11 cellular contexts compared by ENCODE assay signal in genomic region chr6:130997061-130997753, GRCh38.
DNase-seq lines count a peak whose midpoint lies in the region; ATAC-seq and TF ChIP-seq lines count a peak whose summit lies in the region.
"Had no signal": no experiment of that assay in that cellular context is flagged by ENCODE, and none has a peak within 500 bp of the region (broad histone marks: within the 10 kb centered on the region; RNA-seq: fewer than 3 reads in every experiment).

No MANE protein-coding gene starts in this region.

- H3K4ac ChIP-seq in mesendoderm (ENCODE audit: low read depth, low read length): peak overlapping the region; percentile 12

- TF ChIP-seq CTCF in cardiac fibroblast (IDR thresholded peaks at IDR 0.05; ENCODE audit: low read depth, low read length): no peak

- no peak overlapping the region for H3K4me2 ChIP-seq in mesendoderm (ENCODE audit: low read length)

- H3K4me1 ChIP-seq in ACC112 (ENCODE audit: control insufficient read depth, insufficient read depth, low read length, unreplicated experiment) (peaks cover 29% of the 10 kb centered on the region), HUES48 (ENCODE audit: control insufficient read depth, insufficient read depth, low read length) (peaks cover 54% of the 10 kb centered on the region), mesendoderm (ENCODE audit: control insufficient read depth, low read depth, low read length) (peaks cover 25% of the 10 kb centered on the region)

- H3K27ac ChIP-seq in ACC112 (ENCODE audit: low read depth, low read length) (no peak overlapping the region), HUES48 (ENCODE audit: low read depth, low read length) (peak overlapping the region; percentile 46), mesendoderm (ENCODE audit: low read depth, low read length) (peak overlapping the region; percentile 8)
- H3K27ac ChIP-seq: thyroid gland had no signal

- peak overlapping the region; percentile 1 for H2BK5ac ChIP-seq in mesendoderm (ENCODE audit: low read length)

- H3K36me3 ChIP-seq in ACC112 (ENCODE audit: insufficient read depth, low read length) (no peaks in the 10 kb centered on the region), HUES48 (ENCODE audit: control insufficient read depth, insufficient read depth, low read length) (no peaks in the 10 kb centered on the region), mesendoderm (ENCODE audit: control insufficient read depth, insufficient read depth, low read length) (no peaks in the 10 kb centered on the region)
- H3K36me3 ChIP-seq: thyroid gland had no signal

- H3K4me3 ChIP-seq in ACC112 (ENCODE audit: low read depth, low read length): peak overlapping the region; percentile 18; the same call in 1 of the 2 replicates
- H3K4me3 ChIP-seq in HUES48 (ENCODE audit: low read depth, low read length): no peak overlapping the region
- no peak overlapping the region for H3K4me3 ChIP-seq in cardiac fibroblast (replicated peaks in 1 of 2; ENCODE audit: low read depth in 2 of 2, low read length in 2 of 2)
- H3K4me3 ChIP-seq in mesendoderm (ENCODE audit: low read length): no peak overlapping the region
- H3K4me3 ChIP-seq: thyroid gland had no signal

- H3K18ac ChIP-seq in mesendoderm (ENCODE audit: low read length): peak overlapping the region; percentile 1

- no peak overlapping the region for H2BK120ac ChIP-seq in mesendoderm (ENCODE audit: low read depth, low read length)

- ATAC-seq in GM21526 (IDR thresholded peaks at IDR 0.05; ENCODE audit: low FRiP score, unreplicated experiment): no peak
- no peak for ATAC-seq in HG03280 (IDR thresholded peaks at IDR 0.05; ENCODE audit: unreplicated experiment)
- no peak for ATAC-seq in GM21576 (IDR thresholded peaks at IDR 0.05; ENCODE audit: unreplicated experiment)

- peaks cover 17% of the 10 kb centered on the region for H3K79me1 ChIP-seq in mesendoderm (ENCODE audit: low read length)

- peak overlapping the region; percentile 38 for H3K56ac ChIP-seq in mesendoderm (ENCODE audit: low read length)

- peak; percentile 60 to 75 for DNase-seq in cardiac fibroblast (ENCODE audit: low read depth in 2 of 2)
- DNase-seq in mesendoderm: peak; percentile 60
- DNase-seq in activated naive CD4-positive, alpha-beta T cell treated with Interleukin-2 at 50 U/mL for 16 hours: no peak
- DNase-seq: NCI-H187, occipital lobe, thyroid gland had no signal

- H3K79me2 ChIP-seq in ACC112 (ENCODE audit: control insufficient read depth, insufficient read depth, low read length, unreplicated experiment) (peaks cover 58% of the 10 kb centered on the region), mesendoderm (ENCODE audit: control insufficient read depth, insufficient read depth, low read length) (peaks cover 20% of the 10 kb centered on the region)

- no peak overlapping the region for H3K23ac ChIP-seq in mesendoderm (ENCODE audit: low read length)

- H2BK15ac ChIP-seq in mesendoderm (replicated peaks; ENCODE audit: low read depth): no peak overlapping the region

- H3K27me3 ChIP-seq in ACC112 (ENCODE audit: insufficient read depth, low read length): no peaks in the 10 kb centered on the region
- no peaks in the 10 kb centered on the region for H3K27me3 ChIP-seq in HUES48 (ENCODE audit: control insufficient read depth, insufficient read depth, low read length)
- no peaks in the 10 kb centered on the region for H3K27me3 ChIP-seq in mesendoderm (ENCODE audit: insufficient read depth, low read length, poor library complexity)
- H3K27me3 ChIP-seq: thyroid gland had no signal

- H3K9me3 ChIP-seq in HUES48 (ENCODE audit: control insufficient read depth, insufficient read depth, low read length): no peaks in the 10 kb centered on the region
- H3K9me3 ChIP-seq: thyroid gland had no signal

- no CpG with 5 or more reads among the region's 6 CpGs for WGBS in mesendoderm (ENCODE audit: extremely low coverage, insufficient coverage, low lambda C conversion rate)

- no peak overlapping the region for H2AFZ ChIP-seq in ACC112 (ENCODE audit: low read length, unreplicated experiment)

- H4K5ac ChIP-seq in mesendoderm (ENCODE audit: low read length): no peak overlapping the region

- no peak overlapping the region for H3K9ac ChIP-seq in HUES48 (ENCODE audit: low read depth, low read length)
- peak overlapping the region; percentile 14 for H3K9ac ChIP-seq in mesendoderm (ENCODE audit: low read length)

- H2AK5ac ChIP-seq in mesendoderm (ENCODE audit: low read length): no peak overlapping the region

- no peak overlapping the region for H4K8ac ChIP-seq in mesendoderm (ENCODE audit: low read depth, low read length)
